8 cellular contexts compared by ENCODE assay signal in the genomic region with DNA sequence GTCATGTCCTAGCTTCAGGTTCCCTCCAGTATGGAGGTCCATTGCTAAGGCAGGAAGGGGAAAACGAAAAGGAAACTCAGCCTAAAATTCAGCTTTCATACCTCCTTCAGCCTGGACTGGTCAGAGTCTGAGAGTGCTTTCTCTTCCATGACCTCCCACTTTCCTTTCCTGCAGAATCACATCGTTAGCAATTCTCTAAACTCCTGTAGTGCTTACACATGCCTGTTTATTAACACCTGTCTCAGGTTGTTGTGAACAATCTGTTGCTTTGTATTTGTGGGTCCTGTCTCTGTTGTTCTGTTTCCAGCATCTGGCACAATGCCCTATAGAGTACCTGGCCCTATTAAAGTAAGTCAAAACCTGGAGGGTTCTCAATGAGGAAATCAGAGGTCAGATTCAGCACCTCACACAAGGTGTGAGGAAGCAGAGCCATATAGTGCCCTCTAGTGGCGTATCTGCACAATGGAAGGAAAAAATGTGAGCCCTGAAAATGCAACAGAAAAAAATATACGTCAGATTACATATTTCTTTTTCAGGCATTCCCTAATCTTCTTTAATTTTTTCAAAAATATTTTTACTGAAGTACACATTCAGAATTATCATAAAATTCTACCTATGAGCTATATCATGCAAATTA. TPM values are rescaled to one million over a fixed set of nuclear protein-coding genes. Genes with fewer than 3 reads are reported as not detected.
DNase-seq lines count a peak whose midpoint lies in the region; ATAC-seq and TF ChIP-seq lines count a peak whose summit lies in the region.
"Not testable (repeated sequence)": the region's sequence is repeated elsewhere in the genome, so short reads cannot be mapped to it uniquely, and the experiment has no call there.

No MANE protein-coding gene starts in this region.

- not testable (repeated sequence) for H3K27me3 ChIP-seq in SU-DHL-6 (ENCODE audit: low read length)

- DNase-seq in Calu3 (peak; percentile 25), NCI-H1092 treated with DMSO at 0.1 percent for 48 hours (lab: John Stamatoyannopoulos, UW) (peak; percentile 2), choroid plexus epithelial cell (ENCODE audit: low read depth) (peak; percentile 41)
- DNase-seq in left lobe of liver (ENCODE audit: low spot score); stimulated activated naive B cell treated with anti-CD40 and anti-IgM and Interleukin-4, amounts not matched to agents 10 μg/mL and 1 μg/mL and 100 μg/mL, for 72 hours: not testable (repeated sequence)

- H3K36me3 ChIP-seq in SU-DHL-6 (ENCODE audit: low read length), result not testable (repeated sequence)

- H3K27me3 Mint-ChIP-seq in Calu3 (ENCODE audit: unreplicated experiment); stimulated activated naive B cell treated with anti-CD40 and anti-IgM and Interleukin-4, amounts not matched to agents 10 μg/mL and 1 μg/mL and 100 μg/mL, for 72 hours: not testable (repeated sequence)

- not testable (repeated sequence) for BruUV-seq in Calu3 (replicated peaks; lab: Mats Ljungman, UMichigan)

- not testable (repeated sequence) for TF ChIP-seq CTCF in Calu3 (IDR thresholded peaks at IDR 0.05; ENCODE audit: unreplicated experiment)
- TF ChIP-seq CTCF in SU-DHL-6 (IDR thresholded peaks at IDR 0.05; ENCODE audit: insufficient read depth, low read length, poor library complexity, severe bottlenecking) (peak; percentile 24), choroid plexus epithelial cell (conservative IDR thresholded peaks at IDR 0.05; ENCODE audit: low read depth, low read length) (peak; percentile 69)

- CTCF ChIA-PET in Calu3 (lab: Charles Lee), result not testable (repeated sequence)

- not testable (repeated sequence) for H3F3A ChIP-seq in SU-DHL-6 (ENCODE audit: insufficient read depth)

- H3K4me1 Mint-ChIP-seq in Calu3 (ENCODE audit: low read depth, unreplicated experiment); stimulated activated naive B cell treated with anti-CD40 and anti-IgM and Interleukin-4, amounts not matched to agents 10 μg/mL and 1 μg/mL and 100 μg/mL, for 72 hours: not testable (repeated sequence)

- intact Hi-C loops in Calu3 (cut with micrococcal nuclease; ENCODE audit: unreplicated experiment), result loop anchor here (5.0 kb wide), 1 partner anchor 371 kb away; no protein-coding TSS in a partner anchor

- H2AFZ ChIP-seq in SU-DHL-6 (ENCODE audit: low read depth, low read length, severe bottlenecking), result not testable (repeated sequence)

- H3K9me2 ChIP-seq in SU-DHL-6 (replicated peaks; ENCODE audit: insufficient read depth, low read length), result not testable (repeated sequence)

- not testable (repeated sequence) for H3K9me3 Mint-ChIP-seq in Calu3 (ENCODE audit: low read depth, unreplicated experiment); stimulated activated naive B cell treated with anti-CD40 and anti-IgM and Interleukin-4, amounts not matched to agents 10 μg/mL and 1 μg/mL and 100 μg/mL, for 72 hours

- not testable (repeated sequence) for H3K4me2 ChIP-seq in SU-DHL-6 (ENCODE audit: low read depth, low read length, poor library complexity, severe bottlenecking)

- H4K20me1 ChIP-seq in SU-DHL-6 (ENCODE audit: low read depth, low read length), result not testable (repeated sequence)

- ATAC-seq in GM19351 (IDR thresholded peaks at IDR 0.05; ENCODE audit: unreplicated experiment) (peak; percentile 89), HG02973 (IDR thresholded peaks at IDR 0.05; ENCODE audit: unreplicated experiment) (peak; percentile 83), left lobe of liver (peak; percentile 85)
- peak; percentile 70 to 73 for ATAC-seq in stimulated activated naive B cell treated with anti-CD40 and anti-IgM and Interleukin-4, amounts not matched to agents 10 μg/mL and 1 μg/mL and 100 μg/mL, for 72 hours (replicated peaks)

- not testable (repeated sequence) for H3K27ac ChIP-seq in SU-DHL-6 (ENCODE audit: low read depth, low read length)

- not testable (repeated sequence) for H3K79me2 ChIP-seq in SU-DHL-6 (ENCODE audit: insufficient read depth, low read length)

- not testable (repeated sequence) for H3K27ac Mint-ChIP-seq in Calu3 (ENCODE audit: unreplicated experiment); stimulated activated naive B cell treated with anti-CD40 and anti-IgM and Interleukin-4, amounts not matched to agents 10 μg/mL and 1 μg/mL and 100 μg/mL, for 72 hours

- not testable (repeated sequence) for H3K4me3 ChIP-seq in SU-DHL-6 (ENCODE audit: insufficient read depth, low read length, poor library complexity, severe bottlenecking); choroid plexus epithelial cell (ENCODE audit: low read depth, low read length)

- H3K9ac ChIP-seq in SU-DHL-6 (ENCODE audit: low read length), result not testable (repeated sequence)

- not testable (repeated sequence) for H3K9me3 ChIP-seq in SU-DHL-6 (ENCODE audit: insufficient read depth, low read length)

- not testable (repeated sequence) for H3K36me3 Mint-ChIP-seq in Calu3 (ENCODE audit: insufficient read depth, unreplicated experiment); stimulated activated naive B cell treated with anti-CD40 and anti-IgM and Interleukin-4, amounts not matched to agents 10 μg/mL and 1 μg/mL and 100 μg/mL, for 72 hours

- not testable (repeated sequence) for H3K4me3 Mint-ChIP-seq in Calu3 (ENCODE audit: low read depth, unreplicated experiment); stimulated activated naive B cell treated with anti-CD40 and anti-IgM and Interleukin-4, amounts not matched to agents 10 μg/mL and 1 μg/mL and 100 μg/mL, for 72 hours

RNA-seq across cellular contexts. Expression of a gene that starts 2.3 kb away (rescaled TPM):
- total RNA-seq in Calu3 (2022), result not detected in 2 replicates
- 1.2 TPM for total RNA-seq in left lobe of liver
